Comparison of ENCODE assay signal across 35 cellular contexts in genomic region chr19:44581288-44581687, GRCh38. TPM values are rescaled to one million over a fixed set of nuclear protein-coding genes. Genes with fewer than 3 reads are reported as not detected.
"Had no signal": no experiment of that assay in that cellular context is flagged by ENCODE, and none has a peak within 500 bp of the region (broad histone marks: within the 10 kb centered on the region; RNA-seq: fewer than 3 reads in every experiment).

No MANE protein-coding gene starts in this region.

- H3K27me3 ChIP-seq: ascending aorta, cardiac muscle cell, colonic mucosa, gastrocnemius medialis had no signal

- H3K4me1 ChIP-seq: ascending aorta, breast epithelium, colonic mucosa, esophagus muscularis mucosa, foreskin keratinocyte, gastrocnemius medialis had no signal

- H3K36me3 ChIP-seq: ascending aorta, breast epithelium, cardiac muscle cell, colonic mucosa, esophagus muscularis mucosa, gastrocnemius medialis, heart right ventricle had no signal

- H3K4me3 Mint-ChIP-seq: activated CD4-positive, alpha-beta memory T cell treated with anti-CD3 and anti-CD28 coated beads for 36 hours; activated CD4-positive, alpha-beta T cell treated with anti-CD3 and anti-CD28 coated beads for 36 hours; activated CD4-positive, alpha-beta T cell treated with anti-CD3 and anti-CD28 coated beads, Interleukin-2, amount 10 ng/mL, durations not matched to agents 24 days and 14 days; activated CD8-positive, alpha-beta memory T cell treated with anti-CD3 and anti-CD28 coated beads, Interleukin-2, amount 10 ng/mL, durations not matched to agents 7 days and 5 days; activated CD8-positive, alpha-beta T cell treated with anti-CD3 and anti-CD28 coated beads, Interleukin-2, amount 10 ng/mL, durations not matched to agents 7 days and 5 days; activated naive CD4-positive, alpha-beta T cell treated with anti-CD3 and anti-CD28 coated beads, Interleukin-2, amount 10 ng/mL, durations not matched to agents 7 days and 5 days; activated naive CD8-positive, alpha-beta T cell treated with anti-CD3 and anti-CD28 coated beads, Interleukin-2, amount 10 ng/mL, durations not matched to agents 7 days and 5 days; activated T-helper 1 cell treated with anti-CD3 and anti-CD28 coated beads, Interleukin-12 subunit alpha, Interleukin-12 subunit beta, Interleukin-2, Interleukin-4 antibody, amounts not matched to agents 30 ng/mL and 10 ng/mL and 1 ng/mL, durations not matched to agents 14 hours and 24 hours and 36 hours; brain; T-helper 17 cell; T-helper 2 cell treated with Interferon-gamma antibody and Interleukin-4, amounts not matched to agents 5 μg/mL and 100 μg/mL, for 36 hours had no signal

- H3K36me3 Mint-ChIP-seq: activated CD4-positive, alpha-beta memory T cell treated with anti-CD3 and anti-CD28 coated beads for 36 hours; activated CD8-positive, alpha-beta memory T cell treated with anti-CD3 and anti-CD28 coated beads, Interleukin-2, amount 10 ng/mL, durations not matched to agents 7 days and 5 days; activated naive CD4-positive, alpha-beta T cell treated with anti-CD3 and anti-CD28 coated beads, Interleukin-2, amount 10 ng/mL, durations not matched to agents 7 days and 5 days; activated naive CD4-positive, alpha-beta T cell treated with anti-CD3 and anti-CD28 coated beads, Interleukin-2, amount 50 U/mL, for 72 hours; activated naive CD8-positive, alpha-beta T cell treated with anti-CD3 and anti-CD28 coated beads, Interleukin-2, amount 10 ng/mL, durations not matched to agents 7 days and 5 days; brain had no signal

- DNase-seq: activated CD4-positive, alpha-beta memory T cell treated with anti-CD3 and anti-CD28 coated beads for 36 hours; activated CD4-positive, alpha-beta T cell treated with anti-CD3 and anti-CD28 coated beads for 36 hours; activated CD4-positive, alpha-beta T cell treated with anti-CD3 and anti-CD28 coated beads, Interleukin-2, amount 10 ng/mL, durations not matched to agents 24 days and 14 days; activated CD4-positive, CD25-positive, alpha-beta regulatory T cell; activated CD4-positive, CD25-positive, alpha-beta regulatory T cell treated with anti-CD3 and anti-CD28 coated beads, Interleukin-2, amount 50 U/mL, for 72 hours; activated CD8-positive, alpha-beta memory T cell treated with anti-CD3 and anti-CD28 coated beads, Interleukin-2, amount 10 ng/mL, durations not matched to agents 7 days and 5 days; activated CD8-positive, alpha-beta memory T cell treated with anti-CD3 and anti-CD28 coated beads, Interleukin-2, amount 50 U/mL, for 4 hours; activated CD8-positive, alpha-beta T cell treated with anti-CD3 and anti-CD28 coated beads, Interleukin-2, amount 10 ng/mL, durations not matched to agents 7 days and 5 days; activated effector memory CD4-positive, alpha-beta T cell treated with anti-CD3 and anti-CD28 coated beads, Interleukin-2, amount 50 U/mL, for 16 hours; activated naive CD4-positive, alpha-beta T cell treated with anti-CD3 and anti-CD28 coated beads, Interleukin-2, amount 10 ng/mL, durations not matched to agents 7 days and 5 days; activated naive CD8-positive, alpha-beta T cell treated with anti-CD3 and anti-CD28 coated beads, Interleukin-2, amount 10 ng/mL, durations not matched to agents 7 days and 5 days; activated T-cell treated with anti-CD3 and anti-CD28 coated beads, Interleukin-2, amount 50 U/mL, for 1 hour; activated T-cell treated with anti-CD3 and anti-CD28 coated beads, Interleukin-2, amount 50 U/mL, for 48 hours; central memory CD4-positive, alpha-beta T cell; cerebellar nuclear complex; colonic mucosa; dorsolateral prefrontal cortex; effector memory CD4-positive, alpha-beta T cell; erythroblast; foreskin keratinocyte; gastrocnemius medialis; heart right ventricle; T-helper 1 cell; T-helper 17 cell; T1000 had no signal

- H3K27ac ChIP-seq: ascending aorta, breast epithelium, cardiac muscle cell, colonic mucosa, dorsolateral prefrontal cortex, esophagus muscularis mucosa, foreskin keratinocyte, gastrocnemius medialis, heart right ventricle had no signal

- ATAC-seq: activated CD4-positive, alpha-beta T cell treated with anti-CD3 and anti-CD28 coated beads for 36 hours; activated CD8-positive, alpha-beta memory T cell treated with anti-CD3 and anti-CD28 coated beads, Interleukin-2, amount 10 ng/mL, durations not matched to agents 7 days and 5 days; activated CD8-positive, alpha-beta T cell treated with anti-CD3 and anti-CD28 coated beads, Interleukin-2, amount 10 ng/mL, durations not matched to agents 7 days and 5 days; activated naive CD4-positive, alpha-beta T cell treated with anti-CD3 and anti-CD28 coated beads, Interleukin-2, amount 50 U/mL, for 72 hours; foreskin keratinocyte; gastrocnemius medialis; heart right ventricle; T-helper 17 cell had no signal

- H3K9me3 ChIP-seq: ascending aorta, colonic mucosa, esophagus muscularis mucosa, gastrocnemius medialis, heart right ventricle had no signal

- H3K4me1 Mint-ChIP-seq: activated CD4-positive, alpha-beta T cell treated with anti-CD3 and anti-CD28 coated beads for 36 hours; activated CD4-positive, alpha-beta T cell treated with anti-CD3 and anti-CD28 coated beads, Interleukin-2, amount 10 ng/mL, durations not matched to agents 24 days and 14 days; activated CD8-positive, alpha-beta memory T cell treated with anti-CD3 and anti-CD28 coated beads, Interleukin-2, amount 10 ng/mL, durations not matched to agents 7 days and 5 days; activated naive CD4-positive, alpha-beta T cell treated with anti-CD3 and anti-CD28 coated beads, Interleukin-2, amount 10 ng/mL, durations not matched to agents 7 days and 5 days; activated naive CD8-positive, alpha-beta T cell treated with anti-CD3 and anti-CD28 coated beads, Interleukin-2, amount 10 ng/mL, durations not matched to agents 7 days and 5 days; brain; T-helper 17 cell had no signal

- H3K4me3 ChIP-seq: ascending aorta, breast epithelium, cardiac muscle cell, colonic mucosa, dorsolateral prefrontal cortex, esophagus muscularis mucosa, gastrocnemius medialis, heart right ventricle had no signal

- H3K27ac Mint-ChIP-seq: activated CD4-positive, alpha-beta memory T cell treated with anti-CD3 and anti-CD28 coated beads for 36 hours; activated CD4-positive, alpha-beta T cell treated with anti-CD3 and anti-CD28 coated beads for 36 hours; activated CD4-positive, alpha-beta T cell treated with anti-CD3 and anti-CD28 coated beads, Interleukin-2, amount 10 ng/mL, durations not matched to agents 24 days and 14 days; activated CD8-positive, alpha-beta memory T cell treated with anti-CD3 and anti-CD28 coated beads, Interleukin-2, amount 10 ng/mL, durations not matched to agents 7 days and 5 days; activated CD8-positive, alpha-beta T cell treated with anti-CD3 and anti-CD28 coated beads, Interleukin-2, amount 10 ng/mL, durations not matched to agents 7 days and 5 days; activated naive CD4-positive, alpha-beta T cell treated with anti-CD3 and anti-CD28 coated beads, Interleukin-2, amount 10 ng/mL, durations not matched to agents 7 days and 5 days; activated naive CD4-positive, alpha-beta T cell treated with anti-CD3 and anti-CD28 coated beads, Interleukin-2, amount 50 U/mL, for 72 hours; activated naive CD8-positive, alpha-beta T cell treated with anti-CD3 and anti-CD28 coated beads, Interleukin-2, amount 10 ng/mL, durations not matched to agents 7 days and 5 days; activated T-helper 1 cell treated with anti-CD3 and anti-CD28 coated beads, Interleukin-12 subunit alpha, Interleukin-12 subunit beta, Interleukin-2, Interleukin-4 antibody, amounts not matched to agents 30 ng/mL and 10 ng/mL and 1 ng/mL, durations not matched to agents 14 hours and 24 hours and 36 hours; activated T-helper 2 cell treated with anti-CD3 and anti-CD28 coated beads, Interferon-gamma antibody, Interleukin-2, Interleukin-4, amounts not matched to agents 10 μg/mL and 5 μg/mL and 100 μg/mL, durations not matched to agents 14 hours and 24 hours and 36 hours; brain; T-helper 17 cell; T-helper 2 cell treated with Interferon-gamma antibody and Interleukin-4, amounts not matched to agents 5 μg/mL and 100 μg/mL, for 36 hours had no signal

- H3K9me3 Mint-ChIP-seq: activated naive CD4-positive, alpha-beta T cell treated with anti-CD3 and anti-CD28 coated beads, Interleukin-2, amount 50 U/mL, for 72 hours had no signal

- H3K27me3 Mint-ChIP-seq: activated CD4-positive, alpha-beta T cell treated with anti-CD3 and anti-CD28 coated beads, Interleukin-2, amount 10 ng/mL, durations not matched to agents 24 days and 14 days; activated CD8-positive, alpha-beta memory T cell treated with anti-CD3 and anti-CD28 coated beads, Interleukin-2, amount 10 ng/mL, durations not matched to agents 7 days and 5 days; T-helper 17 cell had no signal

RNA-seq across cellular contexts. Expression of gene IGSF23, which starts 32.1 kb away (rescaled TPM):
- total RNA-seq: activated CD4-positive, alpha-beta memory T cell treated with anti-CD3 and anti-CD28 coated beads for 36 hours; activated CD4-positive, alpha-beta T cell treated with anti-CD3 and anti-CD28 coated beads for 36 hours; activated CD4-positive, alpha-beta T cell treated with anti-CD3 and anti-CD28 coated beads, Interleukin-2, amount 10 ng/mL, durations not matched to agents 24 days and 14 days; activated CD8-positive, alpha-beta memory T cell treated with anti-CD3 and anti-CD28 coated beads for 36 hours; activated CD8-positive, alpha-beta memory T cell treated with anti-CD3 and anti-CD28 coated beads, Interleukin-2, amount 10 ng/mL, durations not matched to agents 7 days and 5 days; activated CD8-positive, alpha-beta T cell treated with anti-CD3 and anti-CD28 coated beads, Interleukin-2, amount 10 ng/mL, durations not matched to agents 7 days and 5 days; activated naive CD4-positive, alpha-beta T cell treated with anti-CD3 and anti-CD28 coated beads, Interleukin-2, amount 50 U/mL, for 72 hours; activated naive CD8-positive, alpha-beta T cell treated with anti-CD3 and anti-CD28 coated beads, Interleukin-2, amount 10 ng/mL, durations not matched to agents 7 days and 5 days; activated T-helper 1 cell treated with anti-CD3 and anti-CD28 coated beads, Interleukin-12 subunit alpha, Interleukin-12 subunit beta, Interleukin-2, Interleukin-4 antibody, amounts not matched to agents 30 ng/mL and 10 ng/mL and 1 ng/mL, durations not matched to agents 14 hours and 24 hours and 36 hours; activated T-helper 2 cell treated with anti-CD3 and anti-CD28 coated beads, Interferon-gamma antibody, Interleukin-2, Interleukin-4, amounts not matched to agents 10 μg/mL and 5 μg/mL and 100 μg/mL, durations not matched to agents 14 hours and 24 hours and 36 hours; ascending aorta; breast epithelium; cardiac muscle cell; colonic mucosa; dorsolateral prefrontal cortex; esophagus muscularis mucosa; foreskin keratinocyte; gastrocnemius medialis; heart right ventricle; T-helper 17 cell had no signal
- polyA plus RNA-seq: cardiac muscle cell, foreskin keratinocyte had no signal

RNA-seq across cellular contexts. Expression of gene CEACAM20, which starts 51.8 kb away (rescaled TPM):
- total RNA-seq: activated CD4-positive, alpha-beta memory T cell treated with anti-CD3 and anti-CD28 coated beads for 36 hours; activated CD4-positive, alpha-beta T cell treated with anti-CD3 and anti-CD28 coated beads for 36 hours; activated CD4-positive, alpha-beta T cell treated with anti-CD3 and anti-CD28 coated beads, Interleukin-2, amount 10 ng/mL, durations not matched to agents 24 days and 14 days; activated CD8-positive, alpha-beta memory T cell treated with anti-CD3 and anti-CD28 coated beads for 36 hours; activated CD8-positive, alpha-beta memory T cell treated with anti-CD3 and anti-CD28 coated beads, Interleukin-2, amount 10 ng/mL, durations not matched to agents 7 days and 5 days; activated CD8-positive, alpha-beta T cell treated with anti-CD3 and anti-CD28 coated beads, Interleukin-2, amount 10 ng/mL, durations not matched to agents 7 days and 5 days; activated naive CD4-positive, alpha-beta T cell treated with anti-CD3 and anti-CD28 coated beads, Interleukin-2, amount 50 U/mL, for 72 hours; activated naive CD8-positive, alpha-beta T cell treated with anti-CD3 and anti-CD28 coated beads, Interleukin-2, amount 10 ng/mL, durations not matched to agents 7 days and 5 days; activated T-helper 1 cell treated with anti-CD3 and anti-CD28 coated beads, Interleukin-12 subunit alpha, Interleukin-12 subunit beta, Interleukin-2, Interleukin-4 antibody, amounts not matched to agents 30 ng/mL and 10 ng/mL and 1 ng/mL, durations not matched to agents 14 hours and 24 hours and 36 hours; activated T-helper 2 cell treated with anti-CD3 and anti-CD28 coated beads, Interferon-gamma antibody, Interleukin-2, Interleukin-4, amounts not matched to agents 10 μg/mL and 5 μg/mL and 100 μg/mL, durations not matched to agents 14 hours and 24 hours and 36 hours; ascending aorta; cardiac muscle cell; esophagus muscularis mucosa; foreskin keratinocyte; gastrocnemius medialis; heart right ventricle; T-helper 17 cell had no signal
- polyA plus RNA-seq: cardiac muscle cell, foreskin keratinocyte, heart right ventricle had no signal
